Comparison of ENCODE assay signal across 2 cellular contexts in the genomic region with DNA sequence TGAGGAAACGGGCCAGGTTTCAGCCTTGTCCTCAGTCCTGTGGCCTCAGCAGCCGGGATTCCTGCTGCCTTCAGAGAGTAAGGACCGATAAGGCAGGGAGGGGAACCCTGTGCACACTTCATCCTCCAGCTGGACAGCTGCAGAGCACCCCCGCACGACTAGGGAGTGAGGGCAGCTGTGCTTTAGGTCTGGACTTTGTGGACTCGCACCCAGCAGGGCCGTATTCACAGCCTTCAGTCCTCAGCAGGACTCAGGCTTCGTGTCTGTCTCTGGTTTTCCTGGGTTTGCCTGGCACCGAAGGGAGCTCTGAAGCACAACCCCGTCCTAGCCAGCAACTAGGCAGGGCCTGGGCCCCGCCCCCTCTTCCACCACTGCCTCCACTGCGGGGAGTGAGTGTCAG.
TF ChIP-seq lines count a peak whose summit lies in the region.

No MANE protein-coding gene starts in this region.

TF ChIP-seq in IMR-90, 13 proteins besides CTCF, POLR2A, EP300 and RAD21:
- no peak for TF ChIP-seq ELK1 (IDR thresholded peaks at IDR 0.05; ENCODE audit: borderline replicate concordance, low read depth, low read length)
- no peak for TF ChIP-seq MAZ (IDR thresholded peaks at IDR 0.05; ENCODE audit: borderline replicate concordance, low read depth, low read length)
- no peak for TF ChIP-seq FOS (IDR thresholded peaks at IDR 0.05; ENCODE audit: low read depth, low read length)
- TF ChIP-seq CHD1 (IDR thresholded peaks at IDR 0.05; ENCODE audit: low read depth, low read length), result no peak
- no peak for TF ChIP-seq BHLHE40 (IDR thresholded peaks at IDR 0.05; ENCODE audit: low read depth, low read length)
- TF ChIP-seq CEBPB (IDR thresholded peaks at IDR 0.05; ENCODE audit: low read depth, low read length), result no peak
TF ChIP-seq in IMR-90: peak in this region for 0.

TF ChIP-seq in H1, 55 proteins besides CTCF, POLR2A, EP300 and RAD21:
- TF ChIP-seq ZNF274 (IDR thresholded peaks at IDR 0.05; ENCODE audit: borderline replicate concordance, extremely low read depth, low read length) (no peak), BCL11A (IDR thresholded peaks at IDR 0.05; ENCODE audit: low read depth in 2 of 2, low read length in 2 of 2) (no peak), CHD1 (IDR thresholded peaks at IDR 0.05; ENCODE audit: low read depth, low read length) (no peak), SIRT6 (IDR thresholded peaks at IDR 0.05; ENCODE audit: low read length) (no peak), EGR1 (IDR thresholded peaks at IDR 0.05; ENCODE audit: borderline replicate concordance, low read depth, low read length) (no peak), PHF8 (conservative IDR thresholded peaks at IDR 0.05; ENCODE audit: low read depth, low read length) (no peak), KDM4A (IDR thresholded peaks at IDR 0.05; ENCODE audit: low read depth, low read length, severe bottlenecking) (no peak), POLR2AphosphoS5 (IDR thresholded peaks at IDR 0.05; ENCODE audit: low read depth, low read length) (no peak), SIX5 (IDR thresholded peaks at IDR 0.05; ENCODE audit: low read depth, low read length) (no peak), TEAD4 (IDR thresholded peaks at IDR 0.05; ENCODE audit: low read depth, low read length) (no peak), YY1 (IDR thresholded peaks at IDR 0.05; ENCODE audit: low read depth, low read length) (no peak), CREB1 (IDR thresholded peaks at IDR 0.05) (no peak), ASH2L (IDR thresholded peaks at IDR 0.05; ENCODE audit: low read length) (no peak), CTBP2 (IDR thresholded peaks at IDR 0.05; ENCODE audit: borderline replicate concordance, insufficient read depth, insufficient read length, low read length) (no peak), SRF (IDR thresholded peaks at IDR 0.05; ENCODE audit: low read depth, low read length) (no peak), ATF2 (IDR thresholded peaks at IDR 0.05; ENCODE audit: low read length) (no peak), EZH2 (IDR thresholded peaks at IDR 0.05; ENCODE audit: low read depth, low read length, severe bottlenecking) (no peak)
